8 cellular contexts compared by ENCODE assay signal in genomic region chr1:175338447-175339135, GRCh38.
DNase-seq lines count a peak whose midpoint lies in the region; ATAC-seq and TF ChIP-seq lines count a peak whose summit lies in the region.

No MANE protein-coding gene starts in this region.

- DNase-seq in CD1c-positive myeloid dendritic cell (ENCODE audit: extremely low spot score) = peak; percentile 25
- peak; percentile 70 to 77 for DNase-seq in activated CD4-positive, alpha-beta T cell treated with anti-CD3 and anti-CD28 coated beads, Interleukin-2, amount 50 U/mL, for 48 hours
- no peak for DNase-seq in fibroblast of pulmonary artery (ENCODE audit: low read depth)
- peak; percentile 36 to 59 for DNase-seq in stimulated activated CD4-positive, alpha-beta T cell treated with anti-CD3 and anti-CD28 coated beads, Interleukin-4, amount 100 ng/mL, for 4 hours
- no peak for DNase-seq in NCI-H510A treated with DMSO at 0.1 percent for 48 hours (lab: John Stamatoyannopoulos, UW)

- H3K4me3 ChIP-seq in fibroblast of pulmonary artery (replicated peaks; ENCODE audit: low read depth, low read length) = no peak overlapping the region

- peak; percentile 70 for ATAC-seq in GM19467 (IDR thresholded peaks at IDR 0.05; ENCODE audit: unreplicated experiment)
- no peak for ATAC-seq in GM19035 (IDR thresholded peaks at IDR 0.05; ENCODE audit: unreplicated experiment)

- TF ChIP-seq CTCF in LNCAP (IDR thresholded peaks at IDR 0.05) (peak; percentile 53), fibroblast of pulmonary artery (IDR thresholded peaks at IDR 0.05; ENCODE audit: low read length, missing control alignments) (peak; percentile 15)

Comparison
In these comparisons a context has a peak if more than half of its experiments do, and no peak if none do; other contexts are left out.
1. DNase-seq: peak in CD1c-positive myeloid dendritic cell (single experiment), activated CD4-positive, alpha-beta T cell treated with anti-CD3 and anti-CD28 coated beads, Interleukin-2, amount 50 U/mL, for 48 hours (2 of 2) and stimulated activated CD4-positive, alpha-beta T cell treated with anti-CD3 and anti-CD28 coated beads, Interleukin-4, amount 100 ng/mL, for 4 hours (2 of 2); none in fibroblast of pulmonary artery (single experiment) and NCI-H510A treated with DMSO at 0.1 percent for 48 hours (single experiment).